8 cellular contexts compared by ENCODE assay signal in genomic region chr7:91089382-91089963, GRCh38.
DNase-seq lines count a peak whose midpoint lies in the region; ATAC-seq and TF ChIP-seq lines count a peak whose summit lies in the region.

No MANE protein-coding gene starts in this region.

- peak; percentile 69 for TF ChIP-seq CTCF in GM12865 (IDR thresholded peaks at IDR 0.05; ENCODE audit: insufficient read depth, low read depth, low read length, missing control alignments)
- TF ChIP-seq CTCF in astrocyte of the cerebellum (IDR thresholded peaks at IDR 0.05; ENCODE audit: low read depth, low read length, missing control alignments) = peak; percentile 72

- in situ Hi-C loops in astrocyte of the cerebellum (cut with HindIII; ENCODE audit: low sequenced_read_pairs) = no loop called here

- DNase-seq in A172 (ENCODE audit: low spot score) (peak; percentile 16), GM12865 (ENCODE audit: low read depth) (peak; percentile 43), NCI-H2196 treated with DMSO at 0.1 percent for 48 hours (lab: John Stamatoyannopoulos, UW; ENCODE audit: unreplicated experiment) (peak; percentile 20), astrocyte of the cerebellum (ENCODE audit: low read depth) (peak; percentile 15), iris pigment epithelial cell (ENCODE audit: low read depth) (peak; percentile 40), superior temporal gyrus (ENCODE audit: extremely low spot score) (peak; percentile 77), GM19238 (ENCODE audit: insufficient read length, low spot score) (no peak)

- peak; percentile 76 for ATAC-seq in HG02884 (IDR thresholded peaks at IDR 0.05; ENCODE audit: unreplicated experiment)

- H3K4me3 ChIP-seq in GM12865 (ENCODE audit: low read depth, low read length) (no peak overlapping the region), astrocyte of the cerebellum (ENCODE audit: low read depth, low read length) (no peak overlapping the region)
